In the genomic region with DNA sequence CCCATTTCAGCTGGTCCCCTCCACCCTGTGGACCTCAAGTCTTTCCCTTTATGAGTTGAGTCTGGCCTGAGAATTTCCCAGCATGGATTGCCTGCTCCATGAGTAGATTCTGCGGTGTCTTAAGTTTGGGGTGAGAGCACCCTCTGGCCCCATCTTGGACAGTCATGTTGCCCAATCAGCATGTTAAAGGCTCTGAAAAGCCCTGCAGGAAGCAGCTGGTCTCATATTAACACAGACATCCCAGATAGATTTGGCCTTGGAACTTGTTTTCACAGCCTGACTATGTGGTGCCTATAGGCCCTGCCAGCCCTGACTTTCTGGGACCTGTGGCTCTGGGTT, we compare ENCODE assay signal across 10 cellular contexts.
"Had no signal": no experiment of that assay in that cellular context is flagged by ENCODE, and none has a peak within 500 bp of the region (broad histone marks: within the 10 kb centered on the region; RNA-seq: fewer than 3 reads in every experiment).

No MANE protein-coding gene starts in this region.

- H3K27ac ChIP-seq: esophagus muscularis mucosa, hepatocyte, neutrophil, parathyroid adenoma had no signal

- H2AFZ ChIP-seq: hepatocyte, parathyroid adenoma had no signal

- H3K27ac Mint-ChIP-seq: activated T-helper 17 cell treated with anti-CD3 and anti-CD28 coated beads, Interleukin-2, amount 50 U/mL, for 72 hours had no signal

- H3K36me3 ChIP-seq: neutrophil had no signal

- H3K4me2 ChIP-seq: hepatocyte had no signal

- H3K36me3 Mint-ChIP-seq: naive B cell had no signal

- H3K4me1 ChIP-seq: esophagus muscularis mucosa had no signal

- H3K9me3 Mint-ChIP-seq: activated T-helper 17 cell treated with anti-CD3 and anti-CD28 coated beads, Interleukin-2, amount 50 U/mL, for 72 hours; naive B cell had no signal

- H3K4me3 ChIP-seq: esophagus muscularis mucosa, hepatocyte had no signal

- H3K79me2 ChIP-seq: hepatocyte, parathyroid adenoma had no signal

- H3K4me3 Mint-ChIP-seq: activated T-helper 17 cell treated with anti-CD3 and anti-CD28 coated beads, Interleukin-2, amount 50 U/mL, for 72 hours; naive B cell had no signal

- H3K9me3 ChIP-seq: esophagus muscularis mucosa, neutrophil had no signal

- H3K27me3 ChIP-seq: esophagus muscularis mucosa, hepatocyte, neutrophil had no signal

- DNase-seq: activated CD4-positive, alpha-beta T cell treated with anti-CD3 and anti-CD28 coated beads, Interleukin-2, amount 50 U/mL, for 4 hours; activated naive CD4-positive, alpha-beta T cell treated with anti-CD3 and anti-CD28 coated beads, Interleukin-2, amount 50 U/mL, for 16 hours; stimulated activated CD4-positive, alpha-beta T cell treated with anti-CD3 and anti-CD28 coated beads, Interleukin-12 subunit alpha, Interleukin-12 subunit beta, amount 100 ng/mL, for 4 hours; stimulated activated CD4-positive, alpha-beta T cell treated with anti-CD3 and anti-CD28 coated beads, Interleukin-2, amount 100 ng/mL, for 24 hours had no signal
